Comparison of ENCODE assay signal across 24 cellular contexts in the genomic region with DNA sequence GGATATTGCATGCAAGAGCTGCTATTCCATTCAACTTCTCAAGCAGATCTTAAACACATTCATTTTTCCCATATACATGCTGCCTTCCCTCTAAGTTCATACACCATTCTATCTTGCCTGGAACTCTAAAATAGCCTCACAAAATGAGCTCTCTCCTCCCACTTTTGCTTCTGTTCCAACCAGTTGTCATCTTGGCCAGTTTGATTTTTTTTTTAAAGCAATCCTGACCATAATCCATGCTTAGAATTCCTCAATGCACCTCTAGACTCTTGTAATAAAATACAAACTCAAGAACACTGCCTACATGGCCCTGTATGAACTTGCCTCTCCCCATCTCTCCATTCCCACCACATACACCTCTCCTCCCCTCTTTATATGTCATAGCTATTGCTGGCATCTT.
"Had no signal": no experiment of that assay in that cellular context is flagged by ENCODE, and none has a peak within 500 bp of the region (broad histone marks: within the 10 kb centered on the region; RNA-seq: fewer than 3 reads in every experiment).

No MANE protein-coding gene starts in this region.

- H3K4me1 ChIP-seq: colonic mucosa, foreskin keratinocyte had no signal

- H3K27me3 Mint-ChIP-seq: dendritic cell treated with granulocyte-macrophage colony-stimulating factor and Interleukin-4, amounts not matched to agents 40 ng/mL and 50 ng/mL, for 4 days had no signal

- H3K9me3 ChIP-seq: colonic mucosa, esophagus squamous epithelium, gastrocnemius medialis, gastroesophageal sphincter, heart left ventricle, heart right ventricle had no signal

- H3K9me3 Mint-ChIP-seq: dendritic cell treated with granulocyte-macrophage colony-stimulating factor and Interleukin-4, amounts not matched to agents 40 ng/mL and 50 ng/mL, for 4 days; effector memory CD8-positive, alpha-beta T cell; endodermal cell had no signal

- H3K27ac ChIP-seq: colonic mucosa, coronary artery, dorsolateral prefrontal cortex, epithelial cell of prostate, foreskin keratinocyte, gastrocnemius medialis, heart left ventricle, heart right ventricle had no signal

- H3K36me3 ChIP-seq: colonic mucosa, esophagus squamous epithelium, gastrocnemius medialis, gastroesophageal sphincter, heart left ventricle, heart right ventricle had no signal

- H3K4me3 ChIP-seq: colonic mucosa, coronary artery, dorsolateral prefrontal cortex, esophagus squamous epithelium, gastrocnemius medialis, gastroesophageal sphincter, heart left ventricle, heart right ventricle had no signal

- H3K27me3 ChIP-seq: colonic mucosa, dorsolateral prefrontal cortex, esophagus squamous epithelium, foreskin keratinocyte, gastrocnemius medialis, gastroesophageal sphincter, heart left ventricle, heart right ventricle had no signal

- H3K4me3 Mint-ChIP-seq: dendritic cell treated with granulocyte-macrophage colony-stimulating factor and Interleukin-4, amounts not matched to agents 40 ng/mL and 50 ng/mL, for 4 days; effector memory CD8-positive, alpha-beta T cell; endodermal cell had no signal

- DNase-seq: colonic mucosa; cortex of kidney; dermis blood vessel endothelial cell; dorsolateral prefrontal cortex; effector CD4-positive, alpha-beta T cell; effector CD8-positive, alpha-beta T cell; effector memory CD4-positive, alpha-beta T cell; effector memory CD8-positive, alpha-beta T cell; endodermal cell; erythroblast; esophagus squamous epithelium; foreskin fibroblast; foreskin keratinocyte; foreskin melanocyte; gastrocnemius medialis; glutamatergic neuron; head of caudate nucleus; heart left ventricle; heart right ventricle had no signal

- H3K27ac Mint-ChIP-seq: dendritic cell treated with granulocyte-macrophage colony-stimulating factor and Interleukin-4, amounts not matched to agents 40 ng/mL and 50 ng/mL, for 4 days; effector memory CD8-positive, alpha-beta T cell; endodermal cell had no signal

- ATAC-seq: effector memory CD8-positive, alpha-beta T cell; esophagus mucosa; foreskin keratinocyte; gastrocnemius medialis; gastroesophageal sphincter; heart left ventricle; heart right ventricle had no signal
